8 cellular contexts compared by ENCODE assay signal in the genomic region with DNA sequence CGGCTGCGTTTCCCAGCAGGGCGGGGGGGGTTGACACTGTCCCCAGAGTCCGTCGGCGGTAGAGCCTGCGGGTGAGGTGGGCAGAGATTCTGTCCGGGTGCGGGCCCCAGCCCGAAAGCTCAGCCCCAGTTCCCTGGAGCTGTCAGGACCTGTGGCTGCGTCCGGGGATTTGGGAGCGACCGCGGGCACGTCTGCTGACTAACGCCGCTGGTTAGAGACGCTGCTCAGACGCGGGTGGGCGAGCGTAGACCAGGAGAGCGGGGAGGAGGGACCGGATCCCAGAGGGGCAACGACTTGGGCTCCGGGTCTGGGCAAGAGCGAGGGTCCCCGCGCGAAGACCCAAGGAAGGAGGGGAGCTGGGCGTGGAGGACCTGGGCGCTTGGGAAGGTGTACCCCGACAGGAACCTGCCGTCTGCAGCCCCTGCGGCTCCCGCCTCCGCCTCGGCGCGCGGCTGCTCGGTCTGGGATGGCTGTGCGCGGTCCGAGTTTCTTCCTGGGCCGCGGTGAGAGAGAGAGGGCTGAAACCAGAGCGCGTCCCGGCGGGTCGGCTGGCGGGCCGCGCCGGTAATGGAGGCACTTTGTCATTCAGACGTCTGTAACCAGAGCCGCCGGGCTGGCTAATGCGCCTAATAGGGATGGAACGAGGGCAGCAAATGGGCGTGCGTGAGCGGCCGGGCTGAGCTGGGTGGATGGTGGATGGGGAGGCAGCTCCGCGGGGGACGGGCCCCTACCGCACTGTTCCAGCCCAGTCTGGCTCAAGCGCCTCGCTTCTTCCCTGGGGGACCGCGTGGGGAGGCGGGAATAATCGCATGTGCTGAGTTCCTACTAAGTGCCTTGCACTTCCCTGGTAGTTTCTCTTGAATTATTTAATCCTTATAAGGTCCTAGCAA. TPM values are rescaled to one million over a fixed set of nuclear protein-coding genes. Genes with fewer than 3 reads are reported as not detected.
A peak's percentile ranks its signal among the peaks of the same experiment; 100 is the strongest.
DNase-seq lines count a peak whose midpoint lies in the region; ATAC-seq and TF ChIP-seq lines count a peak whose summit lies in the region.

No MANE protein-coding gene starts in this region.

- H3K27me3 Mint-ChIP-seq in osteocyte (ENCODE audit: unreplicated experiment): peaks cover 72% of the 10 kb centered on the region

- peak; percentile 6 for DNase-seq in activated gamma-delta T cell treated with Interleukin-2 at 50 U/mL for 16 hours
- no peak for DNase-seq in activated gamma-delta T cell (lab: John Stamatoyannopoulos, UW)
- peak; percentile 70 for DNase-seq in activated CD8-positive, alpha-beta memory T cell treated with anti-CD3 and anti-CD28 coated beads for 24 hours
- DNase-seq in foreskin keratinocyte: no peak
- DNase-seq in osteocyte (ENCODE audit: extremely low spot score, unreplicated experiment): no peak
- DNase-seq in amniotic stem cell (lab: John Stamatoyannopoulos, UW): no peak

- peaks cover 48% of the 10 kb centered on the region for H3K27me3 ChIP-seq in foreskin keratinocyte

- H3K4me1 ChIP-seq in foreskin keratinocyte: peaks cover 6% of the 10 kb centered on the region

- TF ChIP-seq CTCF in foreskin keratinocyte (conservative IDR thresholded peaks at IDR 0.05) (no peak), osteocyte (IDR thresholded peaks at IDR 0.05) (no peak)

- H3K4me1 Mint-ChIP-seq in osteocyte (ENCODE audit: unreplicated experiment): peaks cover 20% of the 10 kb centered on the region

- H3K27ac ChIP-seq in foreskin keratinocyte: no peak overlapping the region

- no peaks in the 10 kb centered on the region for H3K9me3 Mint-ChIP-seq in osteocyte (ENCODE audit: unreplicated experiment)

- peak overlapping the region; percentile 57 for H3K4me3 Mint-ChIP-seq in osteocyte (ENCODE audit: unreplicated experiment)

- ATAC-seq in foreskin keratinocyte (peak; percentile 22), GM21723 (IDR thresholded peaks at IDR 0.05; ENCODE audit: unreplicated experiment) (no peak), HG02623 (IDR thresholded peaks at IDR 0.05; ENCODE audit: unreplicated experiment) (no peak)

- no peaks in the 10 kb centered on the region for H3K36me3 Mint-ChIP-seq in osteocyte (ENCODE audit: unreplicated experiment)

- no peak overlapping the region for H3K27ac Mint-ChIP-seq in osteocyte (ENCODE audit: unreplicated experiment)

RNA-seq across cellular contexts. Expression of a gene that starts 2.3 kb away (rescaled TPM):
- 0.95 and 2.7 TPM in 2 replicates for total RNA-seq in foreskin keratinocyte
- 0.83 and 2.9 TPM in 2 replicates for polyA plus RNA-seq in foreskin keratinocyte
- 2.8 and 3.6 TPM in 2 replicates for total RNA-seq in osteocyte

Comparison
In these comparisons a context has a peak if more than half of its experiments do, and no peak if none do; other contexts are left out.
1. DNase-seq: peak in activated gamma-delta T cell treated with Interleukin-2 at 50 U/mL for 16 hours (single experiment) and activated CD8-positive, alpha-beta memory T cell treated with anti-CD3 and anti-CD28 coated beads for 24 hours (single experiment); none in activated gamma-delta T cell (single experiment), foreskin keratinocyte (0 of 2), osteocyte (single experiment) and amniotic stem cell (single experiment).